ENCODE assay signal across 9 cellular contexts in genomic region chr14:35229495-35230089, GRCh38.
A peak's percentile ranks its signal among the peaks of the same experiment; 100 is the strongest.
DNase-seq lines count a peak whose midpoint lies in the region; ATAC-seq, FAIRE-seq and TF ChIP-seq lines count a peak whose summit lies in the region.
"Had no signal": no experiment of that assay in that cellular context is flagged by ENCODE, and none has a peak within 500 bp of the region (broad histone marks: within the 10 kb centered on the region; RNA-seq: fewer than 3 reads in every experiment).

No MANE protein-coding gene starts in this region.

- 98% methylated on average over 3 of the region's 3 CpGs for WGBS in GM12878 (ENCODE audit: insufficient coverage, insufficient replicate concordance, low lambda C conversion rate, missing lambda C conversion rate)

- H3K9ac ChIP-seq in GM12878 (ENCODE audit: control insufficient read depth, insufficient read depth, low read length), result no peak overlapping the region

- no peak for FAIRE-seq in GM12878 (lab: Jason Lieb, UNC)

- no peak for TF ChIP-seq EP300 in GM12878 (IDR thresholded peaks at IDR 0.05; ENCODE audit: borderline replicate concordance in 1 of 2, control insufficient read depth in 1 of 2, low read depth in 2 of 2, low read length in 2 of 2)

- no peak overlapping the region for H2AFZ ChIP-seq in GM12878 (ENCODE audit: control insufficient read depth, low read depth, low read length)

- SMC1A ChIA-PET in GM12878 (lab: Charles Lee; ENCODE audit: uncharacterized antibody, unreplicated experiment), result interaction anchor here (0.6 to 13.1 kb wide), 30 partner anchors 9 to 458 kb away, joined by 3 to 145 read pairs (median 6); partner anchors contain the start of genes NFKBIA and PSMA6

- no peaks in the 10 kb centered on the region for H4K20me1 ChIP-seq in GM12878 (ENCODE audit: control insufficient read depth, insufficient read depth)

- POLR2A ChIA-PET in GM12878 (lab: Charles Lee), result interaction anchor here (0.5 to 1.1 kb wide), 4 partner anchors 11 to 181 kb away, joined by 3 to 4 read pairs (median 3); no protein-coding TSS in a partner anchor

- intact Hi-C loops in GM12878 (cut with micrococcal nuclease; ENCODE audit: unreplicated experiment), result loop anchor here (2.0 to 5.0 kb wide), 5 partner anchors 58 to 458 kb away; partner anchors contain the start of gene NFKBIA

- TF ChIP-seq RAD21 in GM12878 (IDR thresholded peaks at IDR 0.05; ENCODE audit: insufficient read depth, low read depth, low read length), result peak; percentile 65

- DNase-seq in activated CD4-positive, CD25-positive, alpha-beta regulatory T cell (lab: John Stamatoyannopoulos, UW), result no peak
- DNase-seq in NB4 (ENCODE audit: low read depth), result peak; percentile 51
- DNase-seq in GM12878 (ENCODE audit: low read depth, low spot score), result no peak
- peak; percentile 26 for DNase-seq in pons (ENCODE audit: low spot score)
- no peak for DNase-seq in activated gamma-delta T cell treated with Interleukin-2 at 50 U/mL for 16 hours

- no peaks in the 10 kb centered on the region; a peak in 1 of 4 replicates for H3K36me3 ChIP-seq in GM12878 (ENCODE audit: control insufficient read depth in 2 of 2, insufficient read depth in 2 of 2, low read length in 1 of 2)

- no peaks in the 10 kb centered on the region for H3K27me3 ChIP-seq in GM12878 (replicated peaks in 1 of 2; ENCODE audit: control insufficient read depth in 2 of 2, insufficient read depth in 2 of 2, low read length in 1 of 2)

- RAD21 ChIA-PET in GM12878 (lab: Charles Lee; ENCODE audit: unreplicated experiment), result interaction anchor here (0.8 to 5.4 kb wide), 18 partner anchors 14 to 191 kb away, joined by 3 to 74 read pairs (median 6); partner anchors contain the start of genes NFKBIA and PSMA6

- peaks cover 5% of the 10 kb centered on the region; the same call in 1 of the 2 replicates for H3K4me1 ChIP-seq in GM12878 (ENCODE audit: control insufficient read depth, insufficient read depth, low read length)

- CTCF ChIA-PET in GM12878 (lab: Yijun Ruan, JAX), result interaction anchor here (0.7 to 13.2 kb wide), 48 partner anchors 8 to 501 kb away, joined by 3 to 438 read pairs (median 4); partner anchors contain the start of genes NFKBIA and PSMA6

- BruUV-seq in GM12878 (replicated peaks; lab: Mats Ljungman, UMichigan), result no TSS peak

- no peaks in the 10 kb centered on the region for H3K9me3 ChIP-seq in GM12878 (replicated peaks; ENCODE audit: control insufficient read depth, insufficient read depth, low read length)

- in situ Hi-C loops in GM12878 (cut with MboI), result loop anchor here (5.0 kb wide), 1 partner anchor 178 kb away; no protein-coding TSS in a partner anchor

- H3K79me2 ChIP-seq in GM12878 (ENCODE audit: control insufficient read depth, insufficient read depth, low read length), result no peaks in the 10 kb centered on the region

- no peak overlapping the region for H3K27ac ChIP-seq in GM12878 (ENCODE audit: control insufficient read depth, insufficient read depth)
- H3K27ac ChIP-seq: epithelial cell of prostate had no signal

- TF ChIP-seq POLR2A in NB4 (IDR thresholded peaks at IDR 0.05; ENCODE audit: extremely low read depth, insufficient read length) (no peak), GM12878 (IDR thresholded peaks at IDR 0.05; ENCODE audit: low read depth, low read length) (no peak)

- peak; percentile 46 to 51 for ATAC-seq in activated CD4-positive, CD25-positive, alpha-beta regulatory T cell treated with anti-CD3 and anti-CD28 coated beads, Interleukin-2, amount 50 U/mL, for 24 hours
- peak; percentile 79 for ATAC-seq in GM12878
- no peak for ATAC-seq in HG02973 (IDR thresholded peaks at IDR 0.05; ENCODE audit: unreplicated experiment)
- no peak for ATAC-seq in HG03159 (IDR thresholded peaks at IDR 0.05; ENCODE audit: unreplicated experiment)

- TF ChIP-seq CTCF in NB4 (IDR thresholded peaks at IDR 0.05; ENCODE audit: low read depth, low read length), result peak; percentile 6
- peak; percentile 33 to 47 (median 40); a peak in 5 of 6 replicates for TF ChIP-seq CTCF in GM12878 (IDR thresholded peaks at IDR 0.05 in 2 of 3, conservative IDR thresholded peaks at IDR 0.05 in 1 of 3; ENCODE audit: control insufficient read depth in 2 of 3, extremely low read depth in 1 of 3, insufficient read depth in 1 of 3, low read depth in 3 of 3, low read length in 3 of 3)

- H3K4me3 ChIP-seq in NB4 (ENCODE audit: low read depth, low read length), result no peak overlapping the region
- H3K4me3 ChIP-seq in GM12878, result no peak overlapping the region

- H3K4me2 ChIP-seq in GM12878 (ENCODE audit: control insufficient read depth, insufficient read depth), result no peak overlapping the region

TF ChIP-seq in GM12878, 131 proteins besides CTCF, POLR2A, EP300 and RAD21:
- TF ChIP-seq SMC3 (IDR thresholded peaks at IDR 0.05; ENCODE audit: borderline replicate concordance, low read length), result peak; percentile 53; the same call in 1 of the 2 replicates
- TF ChIP-seq, protein P1, sequence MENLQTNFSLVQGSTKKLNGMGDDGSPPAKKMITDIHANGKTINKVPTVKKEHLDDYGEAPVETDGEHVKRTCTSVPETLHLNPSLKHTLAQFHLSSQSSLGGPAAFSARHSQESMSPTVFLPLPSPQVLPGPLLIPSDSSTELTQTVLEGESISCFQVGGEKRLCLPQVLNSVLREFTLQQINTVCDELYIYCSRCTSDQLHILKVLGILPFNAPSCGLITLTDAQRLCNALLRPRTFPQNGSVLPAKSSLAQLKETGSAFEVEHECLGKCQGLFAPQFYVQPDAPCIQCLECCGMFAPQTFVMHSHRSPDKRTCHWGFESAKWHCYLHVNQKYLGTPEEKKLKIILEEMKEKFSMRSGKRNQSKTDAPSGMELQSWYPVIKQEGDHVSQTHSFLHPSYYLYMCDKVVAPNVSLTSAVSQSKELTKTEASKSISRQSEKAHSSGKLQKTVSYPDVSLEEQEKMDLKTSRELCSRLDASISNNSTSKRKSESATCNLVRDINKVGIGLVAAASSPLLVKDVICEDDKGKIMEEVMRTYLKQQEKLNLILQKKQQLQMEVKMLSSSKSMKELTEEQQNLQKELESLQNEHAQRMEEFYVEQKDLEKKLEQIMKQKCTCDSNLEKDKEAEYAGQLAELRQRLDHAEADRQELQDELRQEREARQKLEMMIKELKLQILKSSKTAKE (IDR thresholded peaks at IDR 0.05; ENCODE audit: low read depth, poor library complexity, severe bottlenecking), result no peak
- TF ChIP-seq, protein P2, sequence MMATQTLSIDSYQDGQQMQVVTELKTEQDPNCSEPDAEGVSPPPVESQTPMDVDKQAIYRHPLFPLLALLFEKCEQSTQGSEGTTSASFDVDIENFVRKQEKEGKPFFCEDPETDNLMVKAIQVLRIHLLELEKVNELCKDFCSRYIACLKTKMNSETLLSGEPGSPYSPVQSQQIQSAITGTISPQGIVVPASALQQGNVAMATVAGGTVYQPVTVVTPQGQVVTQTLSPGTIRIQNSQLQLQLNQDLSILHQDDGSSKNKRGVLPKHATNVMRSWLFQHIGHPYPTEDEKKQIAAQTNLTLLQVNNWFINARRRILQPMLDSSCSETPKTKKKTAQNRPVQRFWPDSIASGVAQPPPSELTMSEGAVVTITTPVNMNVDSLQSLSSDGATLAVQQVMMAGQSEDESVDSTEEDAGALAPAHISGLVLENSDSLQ (IDR thresholded peaks at IDR 0.05), result peak; percentile 43
TF ChIP-seq in GM12878: peak in this region for 2.

Comparison
In these comparisons a context has a peak if more than half of its experiments do, and no peak if none do; other contexts are left out.
1. ATAC-seq: peak in activated CD4-positive, CD25-positive, alpha-beta regulatory T cell treated with anti-CD3 and anti-CD28 coated beads, Interleukin-2, amount 50 U/mL, for 24 hours (2 of 2) and GM12878 (single experiment); none in HG02973 (single experiment) and HG03159 (single experiment).
2. DNase-seq: peak in NB4 (single experiment) and pons (single experiment); none in activated CD4-positive, CD25-positive, alpha-beta regulatory T cell (0 of 4), GM12878 (single experiment) and activated gamma-delta T cell treated with Interleukin-2 at 50 U/mL for 16 hours (single experiment).